Comparison of ENCODE assay signal across 17 cellular contexts in genomic region chr17:10621397-10621796, GRCh38. TPM values are rescaled to one million over a fixed set of nuclear protein-coding genes. Genes with fewer than 3 reads are reported as not detected.
DNase-seq lines count a peak whose midpoint lies in the region; ATAC-seq, FAIRE-seq and TF ChIP-seq lines count a peak whose summit lies in the region.
"Had no signal": no experiment of that assay in that cellular context is flagged by ENCODE, and none has a peak within 500 bp of the region (broad histone marks: within the 10 kb centered on the region; RNA-seq: fewer than 3 reads in every experiment).

No MANE protein-coding gene starts in this region.

- H3K9me3 ChIP-seq in keratinocyte (ENCODE audit: control insufficient read depth, low read depth, low read length) (no peaks in the 10 kb centered on the region), gastrocnemius medialis (no peaks in the 10 kb centered on the region), heart left ventricle (no peaks in the 10 kb centered on the region)
- H3K9me3 ChIP-seq: BLaER1, Caco-2 had no signal

- H3K9ac ChIP-seq in keratinocyte (ENCODE audit: control insufficient read depth, extremely low read depth, insufficient read depth, low read length) = peak overlapping the region; percentile 65
- H3K9ac ChIP-seq: BLaER1 had no signal

- CTCF ChIA-PET in RWPE1 (lab: Yijun Ruan, JAX) = no interaction called here

- intact Hi-C loops in gastrocnemius medialis (cut with DNase I; ENCODE audit: low total_unique reads) = no loop called here
- intact Hi-C loops in heart left ventricle (cut with DNase I) = loop anchor here in 1 of 10 donors (10.0 kb wide), 1 partner anchor 897 kb away; no protein-coding TSS in a partner anchor

- H3K4me1 ChIP-seq in keratinocyte (ENCODE audit: control insufficient read depth, extremely low read depth, insufficient read depth, low read length) (peaks cover 53% of the 10 kb centered on the region), gastrocnemius medialis (peaks cover 15 to 40% of the 10 kb centered on the region in 2 donors), heart left ventricle (peaks cover 0 to 4% (median 0%) of the 10 kb centered on the region in 12 donors)
- H3K4me1 ChIP-seq: Caco-2 had no signal

- no peaks in the 10 kb centered on the region for H3K79me2 ChIP-seq in keratinocyte (ENCODE audit: control insufficient read depth, insufficient read depth, low read length)

- H3K4me2 ChIP-seq in keratinocyte (ENCODE audit: control insufficient read depth, extremely low read depth, insufficient read depth, low read depth, low read length) = peak overlapping the region; percentile 53

- TF ChIP-seq CTCF in RWPE1 (conservative IDR thresholded peaks at IDR 0.05; ENCODE audit: low read depth) (no peak), epithelial cell of esophagus (IDR thresholded peaks at IDR 0.05; ENCODE audit: insufficient read depth, low read depth, low read length, missing control alignments) (no peak), keratinocyte (optimal IDR thresholded peaks at IDR 0.05 in 1 of 3, IDR thresholded peaks at IDR 0.05 in 1 of 3, conservative IDR thresholded peaks at IDR 0.05 in 1 of 3; ENCODE audit: extremely low read depth in 1 of 3, insufficient read depth in 2 of 3, low read length in 3 of 3) (no peak), gastrocnemius medialis (IDR thresholded peaks at IDR 0.05 in 4 of 5, conservative IDR thresholded peaks at IDR 0.05 in 1 of 5) (no peak), heart left ventricle (IDR thresholded peaks at IDR 0.05) (no peak)

- H3K4me3 ChIP-seq in epithelial cell of esophagus (ENCODE audit: low read length) (no peak overlapping the region), keratinocyte (ENCODE audit: control insufficient read depth in 2 of 3, extremely low read depth in 1 of 3, insufficient read depth in 2 of 3, low read depth in 1 of 3, low read length in 3 of 3) (no peak overlapping the region), gastrocnemius medialis (no peak overlapping the region), heart left ventricle (no peak overlapping the region)
- H3K4me3 ChIP-seq: BLaER1 had no signal

- peak; percentile 25 to 35 for ATAC-seq in gastrocnemius medialis
- no peak for ATAC-seq in HG03521 (IDR thresholded peaks at IDR 0.05; ENCODE audit: unreplicated experiment)
- ATAC-seq in heart left ventricle = no peak
- ATAC-seq: HCT116 had no signal

- FAIRE-seq in keratinocyte (lab: Jason Lieb, UNC) (peak; percentile 78), H54 (lab: Jason Lieb, UNC) (no peak)
- FAIRE-seq: GM19239, H1 had no signal

- WGBS in heart left ventricle, 4 donors = 86 to 89% (median 87%) methylated on average over 6 of the region's 6 CpGs

- dilution Hi-C loops in keratinocyte (cut with MboI; ENCODE audit: extremely low pct_ligation_motif_present, low sequenced_read_pairs) = loop anchor here (25.0 kb wide), 1 partner anchor 334 kb away; no protein-coding TSS in a partner anchor

- H3K36me3 ChIP-seq in keratinocyte (ENCODE audit: control insufficient read depth in 2 of 2, extremely low read depth in 1 of 2, insufficient read depth in 2 of 2, low read length in 2 of 2) (no peaks in the 10 kb centered on the region), gastrocnemius medialis (no peaks in the 10 kb centered on the region), heart left ventricle (no peaks in the 10 kb centered on the region)
- H3K36me3 ChIP-seq: BLaER1 had no signal

- H3K27me3 ChIP-seq in keratinocyte (ENCODE audit: control insufficient read depth, extremely low read depth, insufficient read depth, low read length) (no peaks in the 10 kb centered on the region), gastrocnemius medialis (no peaks in the 10 kb centered on the region), heart left ventricle (no peaks in the 10 kb centered on the region)
- H3K27me3 ChIP-seq: BLaER1 had no signal

- H2AFZ ChIP-seq in keratinocyte (ENCODE audit: control insufficient read depth, low read length) = peak overlapping the region; percentile 74

- POLR2A ChIA-PET in RWPE1 (lab: Yijun Ruan, JAX; ENCODE audit: low non-redundant PET) = no interaction called here

- DNase-seq in RWPE1 (ENCODE audit: low spot score) (no peak), epithelial cell of esophagus (ENCODE audit: low read depth) (peak; percentile 17), keratinocyte (ENCODE audit: low read depth, low spot score) (no peak), gastrocnemius medialis (peak in 1 of 2 donors; percentile 64), H54 (ENCODE audit: insufficient read length, low spot score) (no peak), NCI-H82 treated with DMSO at 0.1 percent for 48 hours (lab: John Stamatoyannopoulos, UW; ENCODE audit: unreplicated experiment) (no peak), heart left ventricle (no peak)
- DNase-seq: 8988T; Caco-2; CD8-positive, alpha-beta memory T cell; DND-41; GDM1 had no signal

- H3K27ac ChIP-seq in RWPE1 (peak overlapping the region; percentile 88; the same call in 1 of the 2 replicates), keratinocyte (ENCODE audit: control insufficient read depth, insufficient read depth, low read length) (peak overlapping the region; percentile 87), gastrocnemius medialis (peak overlapping the region in 3 of 4 donors; percentile 74 to 84 (median 75)), heart left ventricle (no peak overlapping the region)
- H3K27ac ChIP-seq: BLaER1 had no signal

- in situ Hi-C loops in gastrocnemius medialis (cut with MboI; ENCODE audit: low sequenced_read_pairs in 4 of 4) = loop anchor here in 3 of 4 donors (25.0 kb wide), 1 partner anchor 709 kb away; the partner anchor contains the start of gene RCVRN (in 3 of the 3)

- no peak for TF ChIP-seq POLR2A in gastrocnemius medialis (IDR thresholded peaks at IDR 0.05)
- no peak for TF ChIP-seq POLR2A in H54 (IDR thresholded peaks at IDR 0.05; ENCODE audit: low read depth, low read length)
- no peak for TF ChIP-seq POLR2A in heart left ventricle (IDR thresholded peaks at IDR 0.05)

- no peaks in the 10 kb centered on the region for H4K20me1 ChIP-seq in keratinocyte (ENCODE audit: control insufficient read depth, extremely low read depth, insufficient read depth, low read length)
- H4K20me1 ChIP-seq: BLaER1 had no signal

- no peaks in the 10 kb centered on the region for H3K9me1 ChIP-seq in keratinocyte (ENCODE audit: control insufficient read depth, extremely low read depth, insufficient read depth, low read length)

RNA-seq across cellular contexts. Expression of gene MYH3, which starts 35.7 kb away (rescaled TPM):
- polyA plus RNA-seq in keratinocyte = 0.67 to 0.83 TPM (median 0.76 TPM) in 3 replicates
- 2.8 TPM for polyA plus RNA-seq in keratinocyte (2011; ENCODE audit: low read depth)
- 0.21 and 0.43 TPM in 2 replicates for polyA plus RNA-seq in keratinocyte (2011; cell fraction: cytosol; rRNA removed)
- polyA plus RNA-seq in keratinocyte (2011; cell fraction: nucleus; rRNA removed) = 4.9 and 5.4 TPM in 2 replicates
- polyA plus RNA-seq in keratinocyte (2012; ENCODE audit: low replicate concordance) = 0.90 and 1.1 TPM in 2 replicates
- polyA minus RNA-seq in keratinocyte = 0.82 to 4.2 TPM in 2 of 3 replicates, not detected in the other
- not detected for polyA minus RNA-seq in keratinocyte (2011; cell fraction: cytosol; rRNA and poly(A)+ RNA removed)
- 0.32 and 0.85 TPM in 2 replicates for polyA minus RNA-seq in keratinocyte (2011; cell fraction: nucleus; rRNA and poly(A)+ RNA removed)
- total RNA-seq in gastrocnemius medialis = 10 to 100 TPM in 1 of 4 donors, 1 to 10 TPM in 3; 1.5 to 17.6 (median 5.3) TPM
- 1 to 10 TPM in 1 of 9 donors, under 1 TPM in 8; 0.13 to 1.8 (median 0.62) TPM for total RNA-seq in heart left ventricle
- polyA plus RNA-seq in heart left ventricle = 1 to 10 TPM in 1 of 2 donors, under 1 TPM in 1; 0.57 to 1.2 TPM
- polyA plus RNA-seq: CD8-positive, alpha-beta memory T cell had no signal

Comparison
In these comparisons a context has a peak if more than half of its experiments do, and no peak if none do; other contexts are left out.
1. H3K27ac ChIP-seq: peak in RWPE1 (single experiment), keratinocyte (single experiment) and gastrocnemius medialis (3 of 4); none in heart left ventricle (0 of 12).
2. ATAC-seq: peak in gastrocnemius medialis (2 of 2); none in HG03521 (single experiment) and heart left ventricle (0 of 4).